ENCODE assay signal across 12 cellular contexts in genomic region chr1:47865881-47866535, GRCh38.
"Had no signal": no experiment of that assay in that cellular context is flagged by ENCODE, and none has a peak within 500 bp of the region (broad histone marks: within the 10 kb centered on the region; RNA-seq: fewer than 3 reads in every experiment).

No MANE protein-coding gene starts in this region.

- H3K4me3 ChIP-seq: cardiac muscle cell, gastrocnemius medialis, lung, neural progenitor cell, pancreas, tibial nerve had no signal

- H3K4me1 Mint-ChIP-seq: activated naive CD8-positive, alpha-beta T cell treated with anti-CD3 and anti-CD28 coated beads, Interleukin-2, amount 50 U/mL, for 24 hours; neural progenitor cell; stimulated activated effector memory CD8-positive, alpha-beta T cell treated with anti-CD3 and anti-CD28 coated beads, Interleukin-12 subunit alpha, Interleukin-12 subunit beta, amount 100 ng/mL, for 72 hours had no signal

- ATAC-seq: activated naive CD8-positive, alpha-beta T cell treated with anti-CD3 and anti-CD28 coated beads, Interleukin-2, amount 50 U/mL, for 24 hours; gastrocnemius medialis; stimulated activated effector memory CD8-positive, alpha-beta T cell treated with anti-CD3 and anti-CD28 coated beads, Interleukin-12 subunit alpha, Interleukin-12 subunit beta, amount 100 ng/mL, for 72 hours had no signal

- H3K9me3 Mint-ChIP-seq: activated CD4-positive, alpha-beta memory T cell treated with anti-CD3 and anti-CD28 coated beads for 36 hours; activated naive CD8-positive, alpha-beta T cell treated with anti-CD3 and anti-CD28 coated beads, Interleukin-2, amount 50 U/mL, for 24 hours; stimulated activated effector memory CD8-positive, alpha-beta T cell treated with anti-CD3 and anti-CD28 coated beads, Interleukin-12 subunit alpha, Interleukin-12 subunit beta, amount 100 ng/mL, for 72 hours had no signal

- H3K4me3 Mint-ChIP-seq: activated CD4-positive, alpha-beta memory T cell treated with anti-CD3 and anti-CD28 coated beads for 36 hours; activated naive CD8-positive, alpha-beta T cell treated with anti-CD3 and anti-CD28 coated beads, Interleukin-2, amount 50 U/mL, for 24 hours; neural progenitor cell; stimulated activated effector memory CD8-positive, alpha-beta T cell treated with anti-CD3 and anti-CD28 coated beads, Interleukin-12 subunit alpha, Interleukin-12 subunit beta, amount 100 ng/mL, for 72 hours had no signal

- H3K27ac Mint-ChIP-seq: activated CD4-positive, alpha-beta memory T cell treated with anti-CD3 and anti-CD28 coated beads for 36 hours; activated naive CD8-positive, alpha-beta T cell treated with anti-CD3 and anti-CD28 coated beads, Interleukin-2, amount 50 U/mL, for 24 hours; neural progenitor cell; stimulated activated effector memory CD8-positive, alpha-beta T cell treated with anti-CD3 and anti-CD28 coated beads, Interleukin-12 subunit alpha, Interleukin-12 subunit beta, amount 100 ng/mL, for 72 hours had no signal

- DNase-seq: activated CD4-positive, alpha-beta memory T cell treated with anti-CD3 and anti-CD28 coated beads for 36 hours; activated CD4-positive, CD25-positive, alpha-beta regulatory T cell treated with anti-CD3 and anti-CD28 coated beads, Interleukin-2, amount 50 U/mL, for 72 hours; activated naive CD8-positive, alpha-beta T cell treated with anti-CD3 and anti-CD28 coated beads, Interleukin-2, amount 50 U/mL, for 24 hours; activated T-cell treated with anti-CD3 and anti-CD28 coated beads, Interleukin-2, amount 50 U/mL, for 48 hours; gastrocnemius medialis; kidney glomerular epithelial cell; pancreas had no signal

- H3K4me1 ChIP-seq: gastrocnemius medialis, neural progenitor cell, pancreas had no signal

- H3K36me3 Mint-ChIP-seq: activated CD4-positive, alpha-beta memory T cell treated with anti-CD3 and anti-CD28 coated beads for 36 hours; stimulated activated effector memory CD8-positive, alpha-beta T cell treated with anti-CD3 and anti-CD28 coated beads, Interleukin-12 subunit alpha, Interleukin-12 subunit beta, amount 100 ng/mL, for 72 hours had no signal

- H3K9me3 ChIP-seq: gastrocnemius medialis, pancreas had no signal

- H3K27ac ChIP-seq: cardiac muscle cell, gastrocnemius medialis, neural progenitor cell, pancreas, tibial nerve had no signal

- H3K36me3 ChIP-seq: cardiac muscle cell, gastrocnemius medialis, neural progenitor cell, pancreas, tibial nerve had no signal

- H3K27me3 ChIP-seq: gastrocnemius medialis, neural progenitor cell, pancreas, tibial nerve had no signal

- H3K27me3 Mint-ChIP-seq: activated CD4-positive, alpha-beta memory T cell treated with anti-CD3 and anti-CD28 coated beads for 36 hours had no signal
